Comparison of ENCODE assay signal across 15 cellular contexts in the genomic region with DNA sequence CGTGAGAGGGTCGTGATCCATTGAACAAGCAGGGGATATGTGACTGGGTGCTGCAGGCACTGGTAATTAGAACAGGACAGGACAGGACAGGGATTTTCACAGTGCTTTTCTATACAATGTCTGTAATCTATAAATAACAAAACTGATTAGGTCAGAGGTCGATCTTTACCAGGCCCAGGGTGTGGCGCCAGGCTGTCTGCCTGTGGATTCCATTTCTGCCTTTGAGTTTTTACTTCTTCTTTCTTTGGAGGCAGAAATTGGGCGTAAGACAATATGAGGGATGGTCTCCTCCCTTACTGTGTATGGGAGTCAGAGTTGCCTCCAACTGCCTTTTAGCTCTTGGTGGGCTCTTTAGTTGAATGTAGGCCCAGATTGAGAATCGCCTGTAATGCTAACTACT. TPM values are rescaled to one million over a fixed set of nuclear protein-coding genes. Genes with fewer than 3 reads are reported as not detected.
DNase-seq lines count a peak whose midpoint lies in the region; ATAC-seq and TF ChIP-seq lines count a peak whose summit lies in the region.
"Had no signal": no experiment of that assay in that cellular context is flagged by ENCODE, and none has a peak within 500 bp of the region (broad histone marks: within the 10 kb centered on the region; RNA-seq: fewer than 3 reads in every experiment).

No MANE protein-coding gene starts in this region.

- H3K27ac ChIP-seq in RWPE1 (peak overlapping the region; percentile 90), thyroid gland (no peak overlapping the region)
- H3K27ac ChIP-seq: breast epithelium, testis had no signal

- no peak for TF ChIP-seq POLR2A in thyroid gland (IDR thresholded peaks at IDR 0.05)

- POLR2A ChIA-PET in RWPE1 (lab: Yijun Ruan, JAX; ENCODE audit: low non-redundant PET): no interaction called here

- H3K4me1 ChIP-seq in thyroid gland: peaks cover 11 to 16% of the 10 kb centered on the region in 2 donors
- H3K4me1 ChIP-seq: breast epithelium had no signal

- H3K4me3 ChIP-seq in thyroid gland (replicated peaks in 1 of 3): no peak overlapping the region
- H3K4me3 ChIP-seq: breast epithelium, skin epidermis, testis had no signal

- intact Hi-C loops in thyroid gland (cut with DNase I) (no loop called here), head of caudate nucleus (cut with DNase I) (no loop called here)

- no peaks in the 10 kb centered on the region for H3K27me3 ChIP-seq in thyroid gland
- H3K27me3 ChIP-seq: breast epithelium, neutrophil, testis had no signal

- no peaks in the 10 kb centered on the region for H3K9me3 ChIP-seq in thyroid gland
- H3K9me3 ChIP-seq: breast epithelium, neutrophil, testis had no signal

- peaks cover 11% of the 10 kb centered on the region in 2 donors for H3K36me3 ChIP-seq in thyroid gland

- TF ChIP-seq CTCF in RWPE1 (conservative IDR thresholded peaks at IDR 0.05; ENCODE audit: low read depth) (no peak), thyroid gland (IDR thresholded peaks at IDR 0.05) (no peak)

- no peak for ATAC-seq in central memory CD8-positive, alpha-beta T cell (replicated peaks; ENCODE audit: extremely low read depth, poor library complexity, severe bottlenecking)
- ATAC-seq in stimulated activated memory B cell treated with anti-CD40 and anti-IgM and Interleukin-4, amounts not matched to agents 10 μg/mL and 1 μg/mL and 100 μg/mL, for 72 hours: no peak
- ATAC-seq: Right ventricle myocardium inferior had no signal

- no peaks in the 10 kb centered on the region for H3K27me3 Mint-ChIP-seq in activated naive CD4-positive, alpha-beta T cell treated with anti-CD3 and anti-CD28 coated beads, Interleukin-2, amount 50 U/mL, for 24 hours
- no peaks in the 10 kb centered on the region for H3K27me3 Mint-ChIP-seq in central memory CD8-positive, alpha-beta T cell
- no peaks in the 10 kb centered on the region for H3K27me3 Mint-ChIP-seq in stimulated activated memory B cell treated with anti-CD40 and anti-IgM and Interleukin-4, amounts not matched to agents 10 μg/mL and 1 μg/mL and 100 μg/mL, for 72 hours

- WGBS in thyroid gland, 2 donors: 91 to 95% methylated on average over 6 of the region's 6 CpGs

- H3K4me1 Mint-ChIP-seq in activated naive CD4-positive, alpha-beta T cell treated with anti-CD3 and anti-CD28 coated beads, Interleukin-2, amount 50 U/mL, for 24 hours: peaks cover 33% of the 10 kb centered on the region
- peaks cover 31% of the 10 kb centered on the region for H3K4me1 Mint-ChIP-seq in central memory CD8-positive, alpha-beta T cell
- H3K4me1 Mint-ChIP-seq in stimulated activated memory B cell treated with anti-CD40 and anti-IgM and Interleukin-4, amounts not matched to agents 10 μg/mL and 1 μg/mL and 100 μg/mL, for 72 hours: peaks cover 34% of the 10 kb centered on the region

- CTCF ChIA-PET in RWPE1 (lab: Yijun Ruan, JAX): no interaction called here

- H3K4me3 Mint-ChIP-seq in activated naive CD4-positive, alpha-beta T cell treated with anti-CD3 and anti-CD28 coated beads, Interleukin-2, amount 50 U/mL, for 24 hours: no peak overlapping the region
- peak overlapping the region; percentile 83 for H3K4me3 Mint-ChIP-seq in central memory CD8-positive, alpha-beta T cell
- no peak overlapping the region for H3K4me3 Mint-ChIP-seq in stimulated activated memory B cell treated with anti-CD40 and anti-IgM and Interleukin-4, amounts not matched to agents 10 μg/mL and 1 μg/mL and 100 μg/mL, for 72 hours

- H3K36me3 Mint-ChIP-seq in activated naive CD4-positive, alpha-beta T cell treated with anti-CD3 and anti-CD28 coated beads, Interleukin-2, amount 50 U/mL, for 24 hours: no peaks in the 10 kb centered on the region
- peaks cover 11% of the 10 kb centered on the region for H3K36me3 Mint-ChIP-seq in central memory CD8-positive, alpha-beta T cell (ENCODE audit: insufficient read depth)
- H3K36me3 Mint-ChIP-seq in stimulated activated memory B cell treated with anti-CD40 and anti-IgM and Interleukin-4, amounts not matched to agents 10 μg/mL and 1 μg/mL and 100 μg/mL, for 72 hours: peaks cover 8% of the 10 kb centered on the region

- peak overlapping the region; percentile 81 for H3K27ac Mint-ChIP-seq in activated naive CD4-positive, alpha-beta T cell treated with anti-CD3 and anti-CD28 coated beads, Interleukin-2, amount 50 U/mL, for 24 hours
- peak overlapping the region; percentile 89 for H3K27ac Mint-ChIP-seq in central memory CD8-positive, alpha-beta T cell (ENCODE audit: low read depth)
- H3K27ac Mint-ChIP-seq in stimulated activated memory B cell treated with anti-CD40 and anti-IgM and Interleukin-4, amounts not matched to agents 10 μg/mL and 1 μg/mL and 100 μg/mL, for 72 hours: peak overlapping the region; percentile 93

- H3K9me3 Mint-ChIP-seq in activated naive CD4-positive, alpha-beta T cell treated with anti-CD3 and anti-CD28 coated beads, Interleukin-2, amount 50 U/mL, for 24 hours: no peaks in the 10 kb centered on the region
- no peaks in the 10 kb centered on the region for H3K9me3 Mint-ChIP-seq in central memory CD8-positive, alpha-beta T cell
- no peaks in the 10 kb centered on the region for H3K9me3 Mint-ChIP-seq in stimulated activated memory B cell treated with anti-CD40 and anti-IgM and Interleukin-4, amounts not matched to agents 10 μg/mL and 1 μg/mL and 100 μg/mL, for 72 hours

- DNase-seq in activated naive CD4-positive, alpha-beta T cell treated with Interleukin-2 at 50 U/mL for 16 hours: no peak
- no peak for DNase-seq in RWPE1 (ENCODE audit: low spot score)
- no peak for DNase-seq in central memory CD8-positive, alpha-beta T cell (ENCODE audit: low spot score in 2 of 2)
- no peak for DNase-seq in stimulated activated CD8-positive, alpha-beta memory T cell treated with anti-CD3 and anti-CD28 coated beads, Interleukin-4, amount 100 ng/mL, for 48 hours
- DNase-seq in thyroid gland: no peak
- no peak for DNase-seq in head of caudate nucleus
- DNase-seq: DMS79 treated with DMSO at 0.1 percent for 48 hours, NCI-H1436 treated with DMSO at 0.1 percent for 48 hours, testis had no signal

RNA-seq across cellular contexts. Expression of a gene that starts 1.5 kb away (rescaled TPM):
- total RNA-seq in thyroid gland: 10 to 100 TPM in 3 of 4 donors, 1 to 10 TPM in 1; 9.3 to 15.4 (median 11.8) TPM

RNA-seq across cellular contexts. Expression of a gene that starts 11.8 kb away (rescaled TPM):
- 10 to 100 TPM; 10.6 to 26.1 (median 16.5) TPM for total RNA-seq in thyroid gland

RNA-seq across cellular contexts. Expression of a gene that starts 25.0 kb away (rescaled TPM):
- total RNA-seq in thyroid gland: 10 to 100 TPM; 13.6 to 30.7 (median 21.8) TPM

RNA-seq across cellular contexts. Expression of a gene that starts 25.8 kb away (rescaled TPM):
- total RNA-seq in thyroid gland: 10 to 100 TPM; 10.3 to 16.9 (median 12.4) TPM

RNA-seq across cellular contexts. Expression of a gene that starts 33.3 kb away (rescaled TPM):
- total RNA-seq in thyroid gland: 10 to 100 TPM; 27.4 to 44.9 (median 32.3) TPM
